In genomic region chr3:134253475-134254231, GRCh38 we compare ENCODE assay signal across 12 cellular contexts.
DNase-seq lines count a peak whose midpoint lies in the region; ATAC-seq and TF ChIP-seq lines count a peak whose summit lies in the region.
"Had no signal": no experiment of that assay in that cellular context is flagged by ENCODE, and none has a peak within 500 bp of the region (broad histone marks: within the 10 kb centered on the region; RNA-seq: fewer than 3 reads in every experiment).

No MANE protein-coding gene starts in this region.

- H3K4me3 Mint-ChIP-seq in activated naive CD8-positive, alpha-beta T cell: peak overlapping the region; percentile 38
- no peak overlapping the region for H3K4me3 Mint-ChIP-seq in nephron progenitor cell

- no peak overlapping the region for H3K4me3 ChIP-seq in KMS-11 (IDR thresholded peaks at IDR 0.05; ENCODE audit: insufficient read depth, low read depth, low read length)

- TF ChIP-seq CTCF in GM10266 (IDR thresholded peaks at IDR 0.05; ENCODE audit: control insufficient read depth, insufficient read depth, low read depth, missing control alignments): no peak
- no peak for TF ChIP-seq CTCF in KMS-11 (conservative IDR thresholded peaks at IDR 0.05; ENCODE audit: low read depth, low read length)
- no peak for TF ChIP-seq CTCF in nephron progenitor cell (IDR thresholded peaks at IDR 0.05)

- peak overlapping the region; percentile 25; the same call in 1 of the 2 replicates for H3K4me2 ChIP-seq in KMS-11

- ATAC-seq in GM19395 (IDR thresholded peaks at IDR 0.05; ENCODE audit: unreplicated experiment): no peak
- no peak for ATAC-seq in GM18867 (IDR thresholded peaks at IDR 0.05; ENCODE audit: unreplicated experiment)

- H4K20me1 ChIP-seq in KMS-11 (ENCODE audit: insufficient read depth): no peaks in the 10 kb centered on the region

- H3K4me1 Mint-ChIP-seq in activated naive CD8-positive, alpha-beta T cell (ENCODE audit: low read depth): peaks cover 35% of the 10 kb centered on the region
- H3K4me1 Mint-ChIP-seq in nephron progenitor cell: peaks cover 39% of the 10 kb centered on the region

- no peak overlapping the region for H3K27ac ChIP-seq in KMS-11

- peaks cover 9% of the 10 kb centered on the region; the same call in 1 of the 2 replicates for H3K27me3 ChIP-seq in KMS-11 (ENCODE audit: insufficient read depth, low read depth)

- H3K27me3 Mint-ChIP-seq in activated naive CD8-positive, alpha-beta T cell: no peaks in the 10 kb centered on the region
- no peaks in the 10 kb centered on the region for H3K27me3 Mint-ChIP-seq in nephron progenitor cell (ENCODE audit: low read depth, poor library complexity)

- DNase-seq in GM10266 (ENCODE audit: extremely low spot score) (peak; percentile 11), nephron progenitor cell (no peak), dedifferentiated amniotic fluid mesenchymal stem cell (ENCODE audit: extremely low spot score) (no peak)
- DNase-seq: activated CD8-positive, alpha-beta memory T cell treated with anti-CD3 and anti-CD28 coated beads, Interleukin-2, amount 50 U/mL, for 4 hours; DMS 273 treated with DMSO at 0.1 percent for 48 hours; NCI-H1694 treated with DMSO at 0.1 percent for 48 hours; NK-92 treated with Interleukin-12 subunit alpha and Interleukin-12 subunit beta, amount 100 ng/mL, for 24 hours; T-helper 9 cell had no signal

- no peak overlapping the region for H3K9ac ChIP-seq in KMS-11

- H3K36me3 ChIP-seq in KMS-11 (ENCODE audit: insufficient read depth): no peaks in the 10 kb centered on the region

- no peaks in the 10 kb centered on the region for H3K36me3 Mint-ChIP-seq in activated naive CD8-positive, alpha-beta T cell
- H3K36me3 Mint-ChIP-seq in nephron progenitor cell (ENCODE audit: low read depth): peaks cover 4% of the 10 kb centered on the region

- H3K79me2 ChIP-seq in KMS-11 (ENCODE audit: insufficient read depth, low read depth): peaks cover 6% of the 10 kb centered on the region; the same call in 1 of the 2 replicates

- no peaks in the 10 kb centered on the region for H3K9me3 Mint-ChIP-seq in activated naive CD8-positive, alpha-beta T cell (ENCODE audit: low read depth)
- H3K9me3 Mint-ChIP-seq in nephron progenitor cell: no peaks in the 10 kb centered on the region

- no peak overlapping the region for H2AFZ ChIP-seq in KMS-11 (ENCODE audit: low read depth)

- H3K27ac Mint-ChIP-seq in activated naive CD8-positive, alpha-beta T cell: no peak overlapping the region
- H3K27ac Mint-ChIP-seq in nephron progenitor cell: peak overlapping the region; percentile 70

- H3K4me1 ChIP-seq in KMS-11 (ENCODE audit: low read depth, poor library complexity, severe bottlenecking): peaks cover 63% of the 10 kb centered on the region
